ENCODE assay signal across 11 cellular contexts in genomic region chr6:87481936-87482335, GRCh38.
"Had no signal": no experiment of that assay in that cellular context is flagged by ENCODE, and none has a peak within 500 bp of the region (broad histone marks: within the 10 kb centered on the region; RNA-seq: fewer than 3 reads in every experiment).

No MANE protein-coding gene starts in this region.

- H3K4me1 ChIP-seq: esophagus muscularis mucosa, tibial artery had no signal

- H3K9me3 ChIP-seq: esophagus muscularis mucosa, tibial artery had no signal

- H3K4me3 ChIP-seq: esophagus muscularis mucosa, tibial artery had no signal

- DNase-seq: activated CD8-positive, alpha-beta memory T cell treated with anti-CD3 and anti-CD28 coated beads, Interleukin-2, amount 50 U/mL, for 48 hours; activated CD8-positive, alpha-beta T cell treated with anti-CD3 and anti-CD28 coated beads for 36 hours; activated naive CD8-positive, alpha-beta T cell treated with anti-CD3 and anti-CD28 coated beads, Interleukin-2, amount 10 ng/mL, durations not matched to agents 7 days and 5 days; aorta; foreskin keratinocyte; head of caudate nucleus; mammary epithelial cell; naive thymus-derived CD4-positive, alpha-beta T cell; posterior cingulate gyrus; tibial artery had no signal

- H3K27ac ChIP-seq: esophagus muscularis mucosa, foreskin keratinocyte, tibial artery had no signal

- H3K27me3 ChIP-seq: esophagus muscularis mucosa, foreskin keratinocyte, tibial artery had no signal

- ATAC-seq: activated CD8-positive, alpha-beta T cell treated with anti-CD3 and anti-CD28 coated beads for 36 hours; foreskin keratinocyte; naive thymus-derived CD4-positive, alpha-beta T cell had no signal
